In the genomic region with DNA sequence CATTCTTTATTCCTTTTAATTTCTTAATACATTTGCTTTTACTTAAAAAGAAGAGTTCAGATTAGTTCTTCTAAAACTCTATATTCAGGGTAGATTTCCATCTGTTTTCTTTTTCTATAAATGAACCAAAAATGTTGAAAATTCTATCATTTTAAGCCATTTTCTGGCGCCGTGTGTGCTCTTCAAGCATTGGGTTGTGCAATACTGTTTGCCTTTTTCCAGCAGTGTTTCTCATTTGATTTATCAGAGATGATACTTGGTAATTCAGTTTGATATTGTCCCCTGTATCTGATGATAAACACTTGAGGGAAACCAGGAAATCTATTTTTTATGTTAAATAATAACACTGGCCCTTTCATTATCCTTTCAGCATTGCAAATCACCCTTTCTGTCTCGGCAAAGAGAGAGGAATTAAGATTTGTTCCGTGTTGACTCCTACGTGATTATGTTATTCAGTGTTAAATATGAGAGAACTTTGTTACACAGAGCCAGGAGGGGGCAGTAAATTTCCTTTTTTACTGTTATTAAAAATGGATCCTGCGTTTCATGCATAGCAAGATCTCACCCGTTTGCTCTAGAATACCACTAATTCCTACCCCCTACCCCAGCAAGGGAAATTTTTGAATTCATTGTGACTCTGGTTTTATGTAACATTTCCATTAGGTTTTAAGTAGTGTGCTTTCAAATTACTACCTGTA, we compare ENCODE assay signal across 1 cellular context.
TF ChIP-seq lines count a peak whose summit lies in the region.

No MANE protein-coding gene starts in this region.

TF ChIP-seq in K562, 482 proteins besides CTCF, POLR2A, EP300 and RAD21 (continued from another document):
- TF ChIP-seq FOXP4 (CRISPR knock-in tag; IDR thresholded peaks at IDR 0.05; ENCODE audit: borderline replicate concordance) (no peak), PTRF (tag; IDR thresholded peaks at IDR 0.05) (no peak), POLR2H (tag; IDR thresholded peaks at IDR 0.05; ENCODE audit: low read depth) (no peak), CEBPB (tag; IDR thresholded peaks at IDR 0.05) (peak; percentile 30; the same call in 1 of the 2 replicates)
